ENCODE assay signal across 18 cellular contexts in genomic region chr5:39700523-39700922, GRCh38.
"Had no signal": no experiment of that assay in that cellular context is flagged by ENCODE, and none has a peak within 500 bp of the region (broad histone marks: within the 10 kb centered on the region; RNA-seq: fewer than 3 reads in every experiment).

No MANE protein-coding gene starts in this region.

- H2AFZ ChIP-seq: parathyroid adenoma had no signal

- H3K9me3 ChIP-seq: breast epithelium, right lobe of liver, thyroid gland had no signal

- H3K9ac ChIP-seq: parathyroid adenoma had no signal

- H3K79me2 ChIP-seq: parathyroid adenoma had no signal

- H3K4me3 ChIP-seq: breast epithelium, coronary artery, lung, right lobe of liver, thyroid gland had no signal

- H3K27me3 ChIP-seq: breast epithelium, right lobe of liver, thyroid gland had no signal

- ATAC-seq: left lobe of liver, right lobe of liver had no signal

- H3K4me1 ChIP-seq: breast epithelium, parathyroid adenoma had no signal

- H3K36me3 ChIP-seq: breast epithelium, right lobe of liver, thyroid gland had no signal

- H3K27ac ChIP-seq: breast epithelium, coronary artery, parathyroid adenoma, right lobe of liver, thyroid gland, VCaP had no signal

- DNase-seq: activated CD4-positive, CD25-positive, alpha-beta regulatory T cell treated with anti-CD3 and anti-CD28 coated beads, Interleukin-2, amount 50 U/mL, for 72 hours; activated CD8-positive, alpha-beta memory T cell treated with anti-CD3 and anti-CD28 coated beads for 24 hours; activated CD8-positive, alpha-beta memory T cell treated with anti-CD3 and anti-CD28 coated beads, Interleukin-2, amount 50 U/mL, for 48 hours; activated effector memory CD4-positive, alpha-beta T cell treated with anti-CD3 and anti-CD28 coated beads, Interleukin-2, amount 50 U/mL, for 16 hours; activated naive CD4-positive, alpha-beta T cell treated with anti-CD3 and anti-CD28 coated beads, Interleukin-2, amount 50 U/mL, for 16 hours; activated T-cell treated with anti-CD3 and anti-CD28 coated beads, Interleukin-2, amount 50 U/mL, for 48 hours; hypothalamus; kidney; right lobe of liver; stimulated activated CD4-positive, alpha-beta T cell treated with anti-CD3 and anti-CD28 coated beads, Interleukin-4, amount 100 ng/mL, for 24 hours; stimulated activated naive CD4-positive, alpha-beta T cell; thyroid gland had no signal
